Comparison of ENCODE assay signal across 21 cellular contexts in the genomic region with DNA sequence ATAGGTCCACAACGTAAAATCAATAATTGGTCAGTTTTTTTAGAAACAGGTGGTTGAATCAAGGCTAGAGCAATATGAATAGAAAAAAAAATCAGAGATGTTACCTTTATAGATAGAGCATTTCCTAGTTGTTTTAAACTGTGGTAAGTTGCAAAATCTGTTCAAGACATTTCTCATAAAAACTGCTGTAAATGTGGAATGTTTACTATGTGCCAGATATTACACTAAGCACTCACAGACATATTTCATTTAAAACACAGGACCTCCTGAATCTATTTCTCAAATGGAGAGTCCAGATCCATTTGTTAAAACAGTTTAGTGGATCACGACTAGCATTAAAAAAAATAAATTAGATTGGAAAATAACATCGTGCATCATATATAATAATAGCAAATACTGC.
"Had no signal": no experiment of that assay in that cellular context is flagged by ENCODE, and none has a peak within 500 bp of the region (broad histone marks: within the 10 kb centered on the region; RNA-seq: fewer than 3 reads in every experiment).

No MANE protein-coding gene starts in this region.

- H3K4me3 ChIP-seq: hepatocyte, upper lobe of left lung had no signal

- H3K36me3 ChIP-seq: upper lobe of left lung had no signal

- H2AFZ ChIP-seq: hepatocyte had no signal

- H3K27me3 ChIP-seq: hepatocyte, upper lobe of left lung had no signal

- H3K36me3 Mint-ChIP-seq: activated naive CD8-positive, alpha-beta T cell had no signal

- H3K4me3 Mint-ChIP-seq: activated CD4-positive, alpha-beta T cell treated with anti-CD3 and anti-CD28 coated beads, Interleukin-2, amount 10 ng/mL, durations not matched to agents 7 days and 5 days; activated CD8-positive, alpha-beta T cell treated with anti-CD3 and anti-CD28 coated beads for 36 hours; activated naive CD8-positive, alpha-beta T cell; activated T-helper 17 cell treated with anti-CD3 and anti-CD28 coated beads, Interleukin-2, amount 50 U/mL, for 72 hours; endodermal cell had no signal

- ATAC-seq: activated CD8-positive, alpha-beta T cell treated with anti-CD3 and anti-CD28 coated beads for 36 hours; activated T-helper 17 cell treated with anti-CD3 and anti-CD28 coated beads, Interleukin-2, amount 50 U/mL, for 72 hours; left cardiac atrium; stimulated activated naive CD8-positive, alpha-beta T cell treated with anti-CD3 and anti-CD28 coated beads, Interleukin-15, Interleukin-2, amounts not matched to agents 100 U/mL and 50 U/mL, for 24 hours had no signal

- H3K4me1 Mint-ChIP-seq: activated CD4-positive, alpha-beta T cell treated with anti-CD3 and anti-CD28 coated beads, Interleukin-2, amount 10 ng/mL, durations not matched to agents 7 days and 5 days; activated T-helper 17 cell treated with anti-CD3 and anti-CD28 coated beads, Interleukin-2, amount 50 U/mL, for 72 hours had no signal

- H3K27me3 Mint-ChIP-seq: activated CD4-positive, alpha-beta T cell treated with anti-CD3 and anti-CD28 coated beads, Interleukin-2, amount 10 ng/mL, durations not matched to agents 7 days and 5 days; activated CD8-positive, alpha-beta T cell treated with anti-CD3 and anti-CD28 coated beads for 36 hours; activated naive CD8-positive, alpha-beta T cell; activated T-helper 17 cell treated with anti-CD3 and anti-CD28 coated beads, Interleukin-2, amount 50 U/mL, for 72 hours; progenitor cell of endocrine pancreas had no signal

- H3K27ac Mint-ChIP-seq: activated CD4-positive, alpha-beta T cell treated with anti-CD3 and anti-CD28 coated beads, Interleukin-2, amount 10 ng/mL, durations not matched to agents 7 days and 5 days; activated CD8-positive, alpha-beta T cell treated with anti-CD3 and anti-CD28 coated beads for 36 hours; activated naive CD8-positive, alpha-beta T cell; activated T-helper 17 cell treated with anti-CD3 and anti-CD28 coated beads, Interleukin-2, amount 50 U/mL, for 72 hours; endodermal cell; progenitor cell of endocrine pancreas had no signal

- H3K9me3 ChIP-seq: SK-N-SH, upper lobe of left lung had no signal

- DNase-seq: activated CD4-positive, alpha-beta T cell treated with anti-CD3 and anti-CD28 coated beads, Interleukin-2, amount 10 ng/mL, durations not matched to agents 7 days and 5 days; activated CD4-positive, CD25-positive, alpha-beta regulatory T cell treated with anti-CD3 and anti-CD28 coated beads, Interleukin-2, amount 50 U/mL, for 72 hours; activated CD8-positive, alpha-beta T cell treated with anti-CD3 and anti-CD28 coated beads for 36 hours; activated T-cell treated with anti-CD3 and anti-CD28 coated beads, Interleukin-2, amount 50 U/mL, for 1 hour; amygdala; cerebellar nuclear complex; cortex of kidney; endodermal cell; foreskin melanocyte; left cardiac atrium; retina; stimulated activated CD4-positive, alpha-beta T cell treated with anti-CD3 and anti-CD28 coated beads, Interleukin-12 subunit alpha, Interleukin-12 subunit beta, amount 100 ng/mL, for 4 hours; stimulated activated CD4-positive, alpha-beta T cell treated with anti-CD3 and anti-CD28 coated beads, Interleukin-4, amount 100 ng/mL, for 4 hours; stimulated activated naive CD8-positive, alpha-beta T cell treated with anti-CD3 and anti-CD28 coated beads, Interleukin-15, Interleukin-2, amounts not matched to agents 100 U/mL and 50 U/mL, for 24 hours; upper lobe of left lung had no signal

- H3K4me1 ChIP-seq: upper lobe of left lung had no signal

- H3K27ac ChIP-seq: hepatocyte, upper lobe of left lung, VCaP had no signal

- H3K9ac ChIP-seq: SK-N-SH had no signal
